17 cellular contexts compared by ENCODE assay signal in the genomic region with DNA sequence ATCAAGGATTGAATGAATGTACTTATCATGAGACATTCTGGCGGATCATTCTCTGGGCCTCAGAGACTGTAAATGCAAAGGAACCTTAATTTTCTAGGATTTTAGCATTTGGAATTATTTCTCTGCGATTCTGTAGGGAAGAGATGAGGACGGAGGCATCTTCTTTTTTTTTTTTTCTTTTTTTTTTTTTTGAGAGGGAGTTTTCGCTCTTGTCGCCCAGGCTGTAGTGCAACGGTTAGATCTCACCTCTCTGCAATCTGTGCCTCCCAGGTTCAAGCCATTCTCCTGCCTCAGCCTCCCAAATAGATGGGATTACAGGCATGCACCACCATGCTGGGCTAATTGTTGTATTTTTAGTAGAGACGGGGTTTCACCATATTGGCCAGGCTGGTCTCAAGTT. TPM values are rescaled to one million over a fixed set of nuclear protein-coding genes. Genes with fewer than 3 reads are reported as not detected.
A peak's percentile ranks its signal among the peaks of the same experiment; 100 is the strongest.
DNase-seq lines count a peak whose midpoint lies in the region; ATAC-seq and TF ChIP-seq lines count a peak whose summit lies in the region.
"Had no signal": no experiment of that assay in that cellular context is flagged by ENCODE, and none has a peak within 500 bp of the region (broad histone marks: within the 10 kb centered on the region; RNA-seq: fewer than 3 reads in every experiment).

No MANE protein-coding gene starts in this region.

- TF ChIP-seq CTCF in CD14-positive monocyte (IDR thresholded peaks at IDR 0.05) (no peak), lower lobe of right lung (IDR thresholded peaks at IDR 0.05) (no peak)

- no peak overlapping the region for H3K4ac ChIP-seq in neuronal stem cell (ENCODE audit: low read length)

- no peak overlapping the region for H2AK5ac ChIP-seq in neuronal stem cell (ENCODE audit: low read depth, low read length)

- H3K4me3 Mint-ChIP-seq in CD14-positive monocyte: peak overlapping the region in 1 of 2 donors; percentile 60
- H3K4me3 Mint-ChIP-seq in CD8-positive, alpha-beta memory T cell: peak overlapping the region; percentile 94 to 100 (median 98)
- peak overlapping the region; percentile 98 for H3K4me3 Mint-ChIP-seq in activated CD8-positive, alpha-beta T cell treated with anti-CD3 and anti-CD28 coated beads, Interleukin-2, amount 10 ng/mL, durations not matched to agents 7 days and 5 days

- no peak overlapping the region for H3K18ac ChIP-seq in neuronal stem cell (ENCODE audit: low read length)

- no peaks in the 10 kb centered on the region for H3K79me1 ChIP-seq in neuronal stem cell (ENCODE audit: low read depth, low read length)

- H2BK12ac ChIP-seq in neuronal stem cell (ENCODE audit: low read length): no peak overlapping the region

- H3K4me1 Mint-ChIP-seq in CD14-positive monocyte: peaks cover 79% of the 10 kb centered on the region
- peaks cover 54 to 79% (median 67%) of the 10 kb centered on the region in 3 donors for H3K4me1 Mint-ChIP-seq in CD8-positive, alpha-beta memory T cell
- peaks cover 65% of the 10 kb centered on the region for H3K4me1 Mint-ChIP-seq in activated CD8-positive, alpha-beta T cell treated with anti-CD3 and anti-CD28 coated beads, Interleukin-2, amount 10 ng/mL, durations not matched to agents 7 days and 5 days (ENCODE audit: low read depth)

- H2BK5ac ChIP-seq in neuronal stem cell (ENCODE audit: low read length): no peak overlapping the region

- H3K27me3 ChIP-seq in CD8-positive, alpha-beta memory T cell (ENCODE audit: insufficient read depth, low read length, poor library complexity, severe bottlenecking): no peaks in the 10 kb centered on the region
- H3K27me3 ChIP-seq in lower lobe of right lung (ENCODE audit: low read depth): peaks cover 13% of the 10 kb centered on the region
- H3K27me3 ChIP-seq in neuronal stem cell (ENCODE audit: control insufficient read depth in 3 of 3, insufficient read depth in 3 of 3, low read depth in 1 of 3, low read length in 3 of 3): peaks cover 0 to 3% (median 0%) of the 10 kb centered on the region in 3 experiments
- H3K27me3 ChIP-seq: SJCRH30 had no signal

- no peak for ATAC-seq in activated CD8-positive, alpha-beta T cell treated with anti-CD3 and anti-CD28 coated beads, Interleukin-2, amount 10 ng/mL, durations not matched to agents 7 days and 5 days
- no peak for ATAC-seq in lower lobe of right lung
- no peak for ATAC-seq in GM21526 (IDR thresholded peaks at IDR 0.05; ENCODE audit: low FRiP score, unreplicated experiment)
- ATAC-seq: foreskin keratinocyte had no signal

- POLR2A ChIA-PET in CD8-positive, alpha-beta memory T cell (lab: Charles Lee): interaction anchor here (0.9 to 4.9 kb wide), 11 partner anchors 7 to 408 kb away, joined by 3 to 102 read pairs (median 10); partner anchors contain the start of gene DCTPP1
- POLR2A ChIA-PET in activated CD8-positive, alpha-beta T cell treated with anti-CD3 and anti-CD28 coated beads, Interleukin-2, amount 10 ng/mL, durations not matched to agents 7 days and 5 days (lab: Charles Lee): interaction anchor here (0.9 to 7.7 kb wide), 9 partner anchors 9 to 40 kb away, joined by 3 to 206 read pairs (median 5); no protein-coding TSS in a partner anchor

- H3K4me3 ChIP-seq in CD8-positive, alpha-beta memory T cell (ENCODE audit: low read length): peak overlapping the region; percentile 91
- H3K4me3 ChIP-seq in lower lobe of right lung (peak overlapping the region; percentile 53), neuronal stem cell (ENCODE audit: low read length in 2 of 2) (no peak overlapping the region)
- H3K4me3 ChIP-seq: sigmoid colon, SJCRH30 had no signal

- no peak overlapping the region for H4K8ac ChIP-seq in neuronal stem cell (ENCODE audit: low read depth, low read length)

- H3K36me3 Mint-ChIP-seq in CD14-positive monocyte: peaks cover 32 to 48% of the 10 kb centered on the region in 2 donors
- peaks cover 6 to 68% (median 7%) of the 10 kb centered on the region in 3 donors for H3K36me3 Mint-ChIP-seq in CD8-positive, alpha-beta memory T cell
- H3K36me3 Mint-ChIP-seq in activated CD8-positive, alpha-beta T cell treated with anti-CD3 and anti-CD28 coated beads, Interleukin-2, amount 10 ng/mL, durations not matched to agents 7 days and 5 days (ENCODE audit: low read depth): peaks cover 59% of the 10 kb centered on the region

- H3K9ac ChIP-seq in neuronal stem cell (ENCODE audit: low read depth, low read length, poor library complexity): no peak overlapping the region

- intact Hi-C loops in CD14-positive monocyte (cut with micrococcal nuclease): no loop called here
- intact Hi-C loops in lower lobe of right lung (cut with DNase I): no loop called here
- intact Hi-C loops in posterior vena cava (cut with DNase I): no loop called here

- no peak overlapping the region for H3K14ac ChIP-seq in neuronal stem cell (ENCODE audit: low read length)

- H3K9me3 ChIP-seq in CD8-positive, alpha-beta memory T cell (ENCODE audit: low read length): no peaks in the 10 kb centered on the region
- H3K9me3 ChIP-seq in lower lobe of right lung (no peaks in the 10 kb centered on the region), neuronal stem cell (replicated peaks in 1 of 2; ENCODE audit: control insufficient read depth in 2 of 2, insufficient read depth in 1 of 2, low read depth in 1 of 2, low read length in 2 of 2) (peaks cover 0 to 1% of the 10 kb centered on the region in 2 donors)
- H3K9me3 ChIP-seq: sigmoid colon, SJCRH30 had no signal

- peaks cover 74% of the 10 kb centered on the region for H3K4me1 ChIP-seq in CD8-positive, alpha-beta memory T cell (ENCODE audit: insufficient read depth, low read length)
- H3K4me1 ChIP-seq in lower lobe of right lung: peaks cover 16% of the 10 kb centered on the region
- peaks cover 0 to 3% of the 10 kb centered on the region in 2 donors for H3K4me1 ChIP-seq in neuronal stem cell (ENCODE audit: control insufficient read depth in 2 of 2, insufficient read depth in 1 of 2, low read depth in 1 of 2, low read length in 2 of 2)
- H3K4me1 ChIP-seq: foreskin keratinocyte, sigmoid colon, SJCRH30 had no signal

- peak overlapping the region in 6 of 7 donors; percentile 16 to 70 (median 42) for H3K27ac Mint-ChIP-seq in CD14-positive monocyte
- peak overlapping the region; percentile 79 to 97 (median 85) for H3K27ac Mint-ChIP-seq in CD8-positive, alpha-beta memory T cell
- H3K27ac Mint-ChIP-seq in activated CD8-positive, alpha-beta T cell treated with anti-CD3 and anti-CD28 coated beads, Interleukin-2, amount 10 ng/mL, durations not matched to agents 7 days and 5 days: peak overlapping the region; percentile 74

- H2BK15ac ChIP-seq in neuronal stem cell (ENCODE audit: low read length): no peak overlapping the region

- no peak overlapping the region for H3K4me2 ChIP-seq in neuronal stem cell (ENCODE audit: insufficient read depth, low read length, poor library complexity, severe bottlenecking)

- DNase-seq in CD14-positive monocyte (ENCODE audit: low spot score) (no peak), lower lobe of right lung (no peak), mesenteric fat pad (ENCODE audit: low spot score) (no peak), posterior vena cava (ENCODE audit: low spot score) (no peak), neuronal stem cell (ENCODE audit: low spot score) (no peak)
- no peak for DNase-seq in CD8-positive, alpha-beta memory T cell
- no peak for DNase-seq in activated CD8-positive, alpha-beta T cell treated with anti-CD3 and anti-CD28 coated beads, Interleukin-2, amount 10 ng/mL, durations not matched to agents 7 days and 5 days
- DNase-seq: activated CD4-positive, alpha-beta T cell treated with anti-CD3 and anti-CD28 coated beads for 1 hour; foreskin keratinocyte; NCI-H1930; NCI-H510A treated with DMSO at 0.1 percent for 48 hours; OCI-M1; sigmoid colon; SJCRH30; stimulated activated CD4-positive, alpha-beta T cell treated with anti-CD3 and anti-CD28 coated beads, Interleukin-4, amount 100 ng/mL, for 1 hour had no signal

- no CpG with 5 or more reads among the region's 7 CpGs for WGBS in neuronal stem cell (ENCODE audit: extremely low coverage in 2 of 2, insufficient read length in 2 of 2, insufficient replicate concordance in 1 of 2), 2 donors

- H3K36me3 ChIP-seq in CD8-positive, alpha-beta memory T cell (ENCODE audit: insufficient read depth, low read length): peaks cover 19% of the 10 kb centered on the region
- H3K36me3 ChIP-seq in lower lobe of right lung (no peaks in the 10 kb centered on the region), neuronal stem cell (replicated peaks in 1 of 2; ENCODE audit: control insufficient read depth in 2 of 2, insufficient read depth in 2 of 2, low read length in 2 of 2) (no peaks in the 10 kb centered on the region)
- H3K36me3 ChIP-seq: sigmoid colon, SJCRH30 had no signal

- H2AFZ ChIP-seq in neuronal stem cell (ENCODE audit: low read length): no peak overlapping the region

- peaks cover 0 to 3% (median 0%) of the 10 kb centered on the region in 7 donors for H3K9me3 Mint-ChIP-seq in CD14-positive monocyte
- H3K9me3 Mint-ChIP-seq in CD8-positive, alpha-beta memory T cell: peaks cover 0 to 3% (median 0%) of the 10 kb centered on the region in 5 donors
- H3K9me3 Mint-ChIP-seq in activated CD8-positive, alpha-beta T cell treated with anti-CD3 and anti-CD28 coated beads, Interleukin-2, amount 10 ng/mL, durations not matched to agents 7 days and 5 days (ENCODE audit: insufficient read depth): no peaks in the 10 kb centered on the region

- H4K91ac ChIP-seq in neuronal stem cell (ENCODE audit: low read depth, low read length, poor library complexity): no peak overlapping the region

- peak overlapping the region; percentile 74 for H3K27ac ChIP-seq in CD8-positive, alpha-beta memory T cell (ENCODE audit: low read depth, low read length)
- no peak overlapping the region for H3K27ac ChIP-seq in lower lobe of right lung
- no peak overlapping the region for H3K27ac ChIP-seq in neuronal stem cell (replicated peaks; ENCODE audit: low read length)
- H3K27ac ChIP-seq: foreskin keratinocyte, sigmoid colon, SJCRH30 had no signal

- no peak overlapping the region for H2BK120ac ChIP-seq in neuronal stem cell (ENCODE audit: low read depth, low read length)

- H3K23ac ChIP-seq in neuronal stem cell (ENCODE audit: low read depth, low read length, poor library complexity): no peak overlapping the region

- CTCF ChIA-PET in CD8-positive, alpha-beta memory T cell (lab: Charles Lee): interaction anchor here (1.3 to 3.5 kb wide), 6 partner anchors 10 to 45 kb away, joined by 3 to 43 read pairs (median 26); partner anchors contain the start of gene DCTPP1
- CTCF ChIA-PET in activated CD8-positive, alpha-beta T cell treated with anti-CD3 and anti-CD28 coated beads, Interleukin-2, amount 10 ng/mL, durations not matched to agents 7 days and 5 days (lab: Charles Lee): interaction anchor here (0.6 to 10.5 kb wide), 6 partner anchors 9 to 124 kb away, joined by 3 to 139 read pairs (median 5); partner anchors contain the start of genes DCTPP1 and SEPHS2

- no peaks in the 10 kb centered on the region for H3K27me3 Mint-ChIP-seq in CD14-positive monocyte (ENCODE audit: low read depth in 3 of 3)
- H3K27me3 Mint-ChIP-seq in CD8-positive, alpha-beta memory T cell: peaks cover 0 to 1% of the 10 kb centered on the region in 2 donors
- H3K27me3 Mint-ChIP-seq in activated CD8-positive, alpha-beta T cell treated with anti-CD3 and anti-CD28 coated beads, Interleukin-2, amount 10 ng/mL, durations not matched to agents 7 days and 5 days (ENCODE audit: low read depth): no peaks in the 10 kb centered on the region

RNA-seq across cellular contexts. Expression of gene ITGAL, which starts 2.1 kb away (rescaled TPM):
- polyA plus RNA-seq in CD14-positive monocyte: 100 to 1,000 TPM in 1 of 2 donors, 10 to 100 TPM in 1; 56.8 to 109 TPM
- total RNA-seq in CD8-positive, alpha-beta memory T cell: 100 to 1,000 TPM; 333 to 363 TPM
- 256 TPM for polyA plus RNA-seq in CD8-positive, alpha-beta memory T cell
- 100 to 1,000 TPM; 458 to 471 TPM for total RNA-seq in activated CD8-positive, alpha-beta T cell treated with anti-CD3 and anti-CD28 coated beads, Interleukin-2, amount 10 ng/mL, durations not matched to agents 7 days and 5 days
- total RNA-seq in lower lobe of right lung (127 TPM), mesenteric fat pad (6.8 TPM), posterior vena cava (1 to 10 TPM; 4.6 to 8.5 TPM)
- polyA plus RNA-seq in neuronal stem cell (2013, experiment 1 of 2): 0.08 TPM
- polyA plus RNA-seq in neuronal stem cell (2013, experiment 2 of 2): 0.17 TPM
- total RNA-seq: endothelial cell of umbilical vein, foreskin keratinocyte, SJCRH30 had no signal
- polyA plus RNA-seq: endothelial cell of umbilical vein, foreskin keratinocyte had no signal

RNA-seq across cellular contexts. Expression of gene SEPHS2, which starts 29.0 kb away (rescaled TPM):
- polyA plus RNA-seq in CD14-positive monocyte: 10 to 100 TPM; 54.2 to 56.4 TPM
- total RNA-seq in CD8-positive, alpha-beta memory T cell: 10 to 100 TPM; 68.2 to 71.0 TPM
- 59.0 TPM for polyA plus RNA-seq in CD8-positive, alpha-beta memory T cell
- total RNA-seq in activated CD8-positive, alpha-beta T cell treated with anti-CD3 and anti-CD28 coated beads, Interleukin-2, amount 10 ng/mL, durations not matched to agents 7 days and 5 days: 10 to 100 TPM; 64.6 to 68.7 TPM
- total RNA-seq in lower lobe of right lung (54.6 TPM), mesenteric fat pad (48.4 TPM), posterior vena cava (10 to 100 TPM; 31.5 to 32.5 TPM)
- polyA plus RNA-seq in neuronal stem cell (2013, experiment 1 of 2): 18.2 TPM
- 19.5 TPM for polyA plus RNA-seq in neuronal stem cell (2013, experiment 2 of 2)

RNA-seq across cellular contexts. Expression of gene DCTPP1, which starts 44.9 kb away (rescaled TPM):
- 10 to 100 TPM; 32.2 to 45.5 TPM for polyA plus RNA-seq in CD14-positive monocyte
- 100 to 1,000 TPM; 174 to 175 TPM for total RNA-seq in CD8-positive, alpha-beta memory T cell
- 73.7 TPM for polyA plus RNA-seq in CD8-positive, alpha-beta memory T cell
- total RNA-seq in activated CD8-positive, alpha-beta T cell treated with anti-CD3 and anti-CD28 coated beads, Interleukin-2, amount 10 ng/mL, durations not matched to agents 7 days and 5 days: 10 to 100 TPM; 87.3 to 92.8 TPM
- 19.1 TPM for total RNA-seq in lower lobe of right lung
- 26.8 TPM for total RNA-seq in mesenteric fat pad
- total RNA-seq in posterior vena cava: 10 to 100 TPM; 15.2 to 20.1 TPM
- polyA plus RNA-seq in neuronal stem cell (2013, experiment 1 of 2): 46.0 TPM
- 43.9 TPM for polyA plus RNA-seq in neuronal stem cell (2013, experiment 2 of 2)

RNA-seq across cellular contexts. Expression of gene ZNF768, which starts 51.7 kb away (rescaled TPM):
- polyA plus RNA-seq in CD14-positive monocyte: 1 to 10 TPM; 2.8 to 3.0 TPM
- total RNA-seq in CD8-positive, alpha-beta memory T cell: 10 to 100 TPM; 13.5 to 15.1 TPM
- polyA plus RNA-seq in CD8-positive, alpha-beta memory T cell: 2.5 TPM
- 1 to 10 TPM; 6.7 to 7.0 TPM for total RNA-seq in activated CD8-positive, alpha-beta T cell treated with anti-CD3 and anti-CD28 coated beads, Interleukin-2, amount 10 ng/mL, durations not matched to agents 7 days and 5 days
- total RNA-seq in lower lobe of right lung (24.9 TPM), mesenteric fat pad (24.8 TPM), posterior vena cava (10 to 100 TPM; 21.9 to 27.3 TPM)
- 48.2 TPM for polyA plus RNA-seq in neuronal stem cell (2013, experiment 1 of 2)
- 46.8 TPM for polyA plus RNA-seq in neuronal stem cell (2013, experiment 2 of 2)

RNA-seq across cellular contexts. Expression of gene ZNF747, which starts 60.0 kb away (rescaled TPM):
- polyA plus RNA-seq in CD14-positive monocyte: 1 to 10 TPM; 4.1 to 6.6 TPM
- total RNA-seq in CD8-positive, alpha-beta memory T cell: 10 to 100 TPM; 13.5 to 17.0 TPM
- 8.4 TPM for polyA plus RNA-seq in CD8-positive, alpha-beta memory T cell
- 10 to 100 TPM in 1 of 2 experiments, 1 to 10 TPM in 1; 8.9 to 10.8 TPM for total RNA-seq in activated CD8-positive, alpha-beta T cell treated with anti-CD3 and anti-CD28 coated beads, Interleukin-2, amount 10 ng/mL, durations not matched to agents 7 days and 5 days
- 9.3 TPM for total RNA-seq in lower lobe of right lung
- 9.6 TPM for total RNA-seq in mesenteric fat pad
- total RNA-seq in posterior vena cava: 1 to 10 TPM; 9.6 to 9.8 TPM
- polyA plus RNA-seq in neuronal stem cell (2013, experiment 1 of 2): 6.9 TPM
- polyA plus RNA-seq in neuronal stem cell (2013, experiment 2 of 2): 6.8 TPM

Comparison
In these comparisons a context has a peak if more than half of its experiments do, and no peak if none do; other contexts are left out.
1. H3K4me3 ChIP-seq: peak in CD8-positive, alpha-beta memory T cell (single experiment) and lower lobe of right lung (single experiment); none in neuronal stem cell (0 of 2).
2. RNA of gene ITGAL, which starts 2.1 kb away (total RNA-seq): 458 to 471 TPM in activated CD8-positive, alpha-beta T cell treated with anti-CD3 and anti-CD28 coated beads, Interleukin-2, amount 10 ng/mL, durations not matched to agents 7 days and 5 days, 333 to 363 TPM in CD8-positive, alpha-beta memory T cell and 127 TPM in lower lobe of right lung (single experiment); 4.6 to 8.5 TPM in posterior vena cava and 6.8 TPM in mesenteric fat pad (single experiment); every median in the first group is over 10 times any median in the second.
3. Peak in every context shown above with its lines, with median percentiles within 50 percentile points of each other: H3K27ac Mint-ChIP-seq.